Comparison of ENCODE assay signal across 17 cellular contexts in the genomic region with DNA sequence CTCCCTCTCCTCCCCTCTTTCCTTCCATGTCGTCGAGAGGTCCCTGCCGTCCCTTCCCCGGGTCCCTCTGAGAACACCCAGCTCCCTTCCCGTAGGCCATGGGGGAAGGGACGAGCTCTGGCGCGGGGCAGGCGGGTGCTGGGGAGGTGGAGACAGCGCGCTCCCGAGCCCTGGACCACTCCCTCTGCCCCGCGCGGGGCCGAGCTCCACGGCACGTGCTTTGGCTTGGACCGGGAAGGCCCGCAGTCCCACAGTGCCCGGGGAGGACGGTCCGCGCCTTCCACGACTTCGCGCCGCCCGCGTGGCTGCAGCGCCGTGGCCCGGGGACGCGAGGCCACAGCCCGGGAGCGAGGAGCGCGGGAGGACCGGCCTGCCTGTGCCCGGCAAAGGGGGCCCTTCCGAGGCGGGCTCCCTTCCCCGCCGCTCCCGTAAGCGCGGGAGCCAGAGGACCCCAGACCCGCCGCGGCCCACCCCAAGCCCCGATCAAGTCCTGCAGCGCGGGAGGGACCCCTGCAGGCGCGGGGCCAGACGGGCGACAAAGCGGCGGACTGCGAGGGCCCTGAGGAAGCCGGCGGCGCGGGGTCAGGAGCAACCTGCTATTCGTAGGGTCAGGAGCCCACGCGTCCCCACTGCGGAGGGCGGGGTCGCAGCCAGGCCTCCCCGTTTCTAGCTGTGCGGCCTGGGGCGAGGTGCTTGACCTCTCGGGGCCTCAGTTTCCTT.
A peak's percentile ranks its signal among the peaks of the same experiment; 100 is the strongest.
DNase-seq lines count a peak whose midpoint lies in the region; ATAC-seq, FAIRE-seq and TF ChIP-seq lines count a peak whose summit lies in the region.
"Had no signal": no experiment of that assay in that cellular context is flagged by ENCODE, and none has a peak within 500 bp of the region (broad histone marks: within the 10 kb centered on the region; RNA-seq: fewer than 3 reads in every experiment).

No MANE protein-coding gene starts in this region.

- H3K27ac Mint-ChIP-seq in neural progenitor cell, result no peak overlapping the region
- H3K27ac Mint-ChIP-seq in activated T-helper 17 cell treated with anti-CD3 and anti-CD28 coated beads, Interleukin-2, amount 50 U/mL, for 72 hours, result no peak overlapping the region

- peaks cover 11% of the 10 kb centered on the region for H4K20me1 ChIP-seq in neural progenitor cell (ENCODE audit: low read depth)

- no peak overlapping the region for H3K4me3 Mint-ChIP-seq in neural progenitor cell
- H3K4me3 Mint-ChIP-seq in activated T-helper 17 cell treated with anti-CD3 and anti-CD28 coated beads, Interleukin-2, amount 50 U/mL, for 72 hours, result no peak overlapping the region
- H3K4me3 Mint-ChIP-seq: naive thymus-derived CD8-positive, alpha-beta T cell had no signal

- no peak for TF ChIP-seq POLR2A in H54 (IDR thresholded peaks at IDR 0.05; ENCODE audit: low read depth, low read length)

- peaks cover 8% of the 10 kb centered on the region for H3K36me3 Mint-ChIP-seq in neural progenitor cell
- H3K36me3 Mint-ChIP-seq in activated T-helper 17 cell treated with anti-CD3 and anti-CD28 coated beads, Interleukin-2, amount 50 U/mL, for 72 hours (ENCODE audit: low read depth), result peaks cover 10% of the 10 kb centered on the region

- peaks cover 16 to 60% (median 41%) of the 10 kb centered on the region in 7 donors for H3K27me3 ChIP-seq in heart right ventricle
- H3K27me3 ChIP-seq in left ventricle myocardium inferior (ENCODE audit: low read depth), result peaks cover 44% of the 10 kb centered on the region
- H3K27me3 ChIP-seq in neural progenitor cell, result peaks cover 73% of the 10 kb centered on the region

- intact Hi-C loops in heart right ventricle (cut with DNase I), result loop anchor here in 8 of 10 donors (5.0 to 10.0 kb wide), 4 partner anchors 219 to 292 kb away; no protein-coding TSS in a partner anchor
- intact Hi-C loops in Right ventricle myocardium superior (cut with DNase I), result no loop called here
- intact Hi-C loops in left ventricle myocardium inferior (cut with micrococcal nuclease), result no loop called here

- H3K9me3 Mint-ChIP-seq in neural progenitor cell, result peaks cover 3% of the 10 kb centered on the region
- H3K9me3 Mint-ChIP-seq in activated T-helper 17 cell treated with anti-CD3 and anti-CD28 coated beads, Interleukin-2, amount 50 U/mL, for 72 hours, result no peaks in the 10 kb centered on the region

- TF ChIP-seq CTCF in heart right ventricle (IDR thresholded peaks at IDR 0.05), result no peak
- no peak for TF ChIP-seq CTCF in left ventricle myocardium inferior (IDR thresholded peaks at IDR 0.05; ENCODE audit: borderline replicate concordance)
- TF ChIP-seq CTCF in neural progenitor cell (IDR thresholded peaks at IDR 0.05), result no peak

- no peak overlapping the region for H3K9ac ChIP-seq in neural progenitor cell

- peak in 2 of 8 donors; percentile 10 to 12 for ATAC-seq in heart right ventricle
- no peak for ATAC-seq in Right ventricle myocardium superior (ENCODE audit: poor library complexity)
- no peak for ATAC-seq in HG02610 (IDR thresholded peaks at IDR 0.05; ENCODE audit: unreplicated experiment)
- no peak for ATAC-seq in activated T-helper 17 cell treated with anti-CD3 and anti-CD28 coated beads, Interleukin-2, amount 50 U/mL, for 72 hours (replicated peaks)
- ATAC-seq: naive thymus-derived CD8-positive, alpha-beta T cell had no signal

- DNase-seq in heart right ventricle (no peak), Right ventricle myocardium superior (no peak), left ventricle myocardium inferior (no peak), neural progenitor cell (ENCODE audit: low spot score) (peak; percentile 59), H54 (ENCODE audit: insufficient read length, low spot score) (no peak), NOMO-1 treated with dmso at 0.1 percent for 144 hours (lab: John Stamatoyannopoulos, UW; ENCODE audit: unreplicated experiment) (no peak)
- DNase-seq: DND-41; GOT3; KBM-7; NCI-H526 treated with DMSO at 0.1 percent for 48 hours; SHP77 treated with DMSO at 0.1 percent for 48 hours; stimulated activated CD4-positive, alpha-beta T cell treated with anti-CD3 and anti-CD28 coated beads, Interleukin-15, amount 100 ng/mL, for 24 hours had no signal

- H3K4me3 ChIP-seq in heart right ventricle (peak overlapping the region in 9 of 10 donors; percentile 5 to 41 (median 26)), left ventricle myocardium inferior (peak overlapping the region; percentile 46), neural progenitor cell (peak overlapping the region; percentile 54)

- FAIRE-seq in H54 (lab: Jason Lieb, UNC), result no peak
- FAIRE-seq: GM12892 had no signal

- no peaks in the 10 kb centered on the region for H3K36me3 ChIP-seq in heart right ventricle
- no peaks in the 10 kb centered on the region for H3K36me3 ChIP-seq in left ventricle myocardium inferior
- no peaks in the 10 kb centered on the region for H3K36me3 ChIP-seq in neural progenitor cell
- H3K36me3 ChIP-seq: adrenal gland had no signal

- no peak overlapping the region for H3K27ac ChIP-seq in heart right ventricle
- H3K27ac ChIP-seq in left ventricle myocardium inferior (replicated peaks), result no peak overlapping the region
- H3K27ac ChIP-seq in neural progenitor cell, result no peak overlapping the region
- H3K27ac ChIP-seq: adrenal gland had no signal

- no peak overlapping the region for H2AFZ ChIP-seq in neural progenitor cell (replicated peaks)

- H3K4me2 ChIP-seq in neural progenitor cell, result peak overlapping the region; percentile 94

- H3K9me3 ChIP-seq in heart right ventricle (peaks cover 0 to 9% (median 0%) of the 10 kb centered on the region in 11 donors), left ventricle myocardium inferior (replicated peaks) (peaks cover 6% of the 10 kb centered on the region), neural progenitor cell (ENCODE audit: low read depth) (no peaks in the 10 kb centered on the region)

- WGBS in heart right ventricle, 2 donors, result 7 to 13% methylated on average over 75 of the region's 75 CpGs

- H3K4me1 ChIP-seq in heart right ventricle (peaks cover 9 to 28% (median 19%) of the 10 kb centered on the region in 9 donors), left ventricle myocardium inferior (peaks cover 24% of the 10 kb centered on the region), neural progenitor cell (peaks cover 20% of the 10 kb centered on the region)

- no peaks in the 10 kb centered on the region for H3K79me2 ChIP-seq in neural progenitor cell (ENCODE audit: low read depth)

- H3F3A ChIP-seq in neural progenitor cell (ENCODE audit: low read depth), result peaks cover 15% of the 10 kb centered on the region

- peaks cover 53% of the 10 kb centered on the region for H3K4me1 Mint-ChIP-seq in neural progenitor cell
- H3K4me1 Mint-ChIP-seq in activated T-helper 17 cell treated with anti-CD3 and anti-CD28 coated beads, Interleukin-2, amount 50 U/mL, for 72 hours, result peaks cover 4% of the 10 kb centered on the region

- peaks cover 20% of the 10 kb centered on the region for H3K27me3 Mint-ChIP-seq in neural progenitor cell (ENCODE audit: insufficient read depth, low read depth)
- peaks cover 21% of the 10 kb centered on the region for H3K27me3 Mint-ChIP-seq in activated T-helper 17 cell treated with anti-CD3 and anti-CD28 coated beads, Interleukin-2, amount 50 U/mL, for 72 hours

Comparison
In these comparisons a context has a peak if more than half of its experiments do, and no peak if none do; other contexts are left out.
1. intact Hi-C loops: an anchor here in heart right ventricle (5.0 to 10.0 kb wide); none called in Right ventricle myocardium superior and left ventricle myocardium inferior.